Comparison of ENCODE assay signal across 23 cellular contexts in genomic region chr4:172995704-172996103, GRCh38.
"Had no signal": no experiment of that assay in that cellular context is flagged by ENCODE, and none has a peak within 500 bp of the region (broad histone marks: within the 10 kb centered on the region; RNA-seq: fewer than 3 reads in every experiment).

No MANE protein-coding gene starts in this region.

- H3K36me3 Mint-ChIP-seq: activated naive CD8-positive, alpha-beta T cell treated with anti-CD3 and anti-CD28 coated beads for 36 hours; naive B cell; stimulated activated effector memory CD8-positive, alpha-beta T cell treated with anti-CD3 and anti-CD28 coated beads, Interleukin-12 subunit alpha, Interleukin-12 subunit beta, amount 100 ng/mL, for 72 hours; WTC11 had no signal

- H3K4me1 Mint-ChIP-seq: activated naive CD8-positive, alpha-beta T cell treated with anti-CD3 and anti-CD28 coated beads for 36 hours; naive B cell; stimulated activated effector memory CD8-positive, alpha-beta T cell treated with anti-CD3 and anti-CD28 coated beads, Interleukin-12 subunit alpha, Interleukin-12 subunit beta, amount 100 ng/mL, for 72 hours had no signal

- H3K4me3 ChIP-seq: cardiac muscle cell, gastrocnemius medialis, mucosa of descending colon, right lobe of liver, skin epidermis, stomach had no signal

- H3K9me3 ChIP-seq: gastrocnemius medialis, mucosa of descending colon, right lobe of liver, stomach, upper lobe of left lung had no signal

- ATAC-seq: gastrocnemius medialis; left ventricle myocardium superior; mucosa of descending colon; right lobe of liver; stimulated activated effector memory CD8-positive, alpha-beta T cell treated with anti-CD3 and anti-CD28 coated beads, Interleukin-12 subunit alpha, Interleukin-12 subunit beta, amount 100 ng/mL, for 72 hours; WTC11 had no signal

- H3K27me3 ChIP-seq: cardiac muscle cell, gastrocnemius medialis, right lobe of liver, stomach, upper lobe of left lung had no signal

- H3K4me1 ChIP-seq: right lobe of liver, upper lobe of left lung had no signal

- H3K27ac ChIP-seq: cardiac muscle cell, gastrocnemius medialis, right lobe of liver, skin epidermis, stomach had no signal

- DNase-seq: activated naive CD4-positive, alpha-beta T cell; activated naive CD8-positive, alpha-beta T cell treated with anti-CD3 and anti-CD28 coated beads for 36 hours; activated T-cell treated with anti-CD3 and anti-CD28 coated beads, Interleukin-2, amount 50 U/mL, for 1 hour; amniotic stem cell; effector CD4-positive, alpha-beta T cell; gastrocnemius medialis; hippocampal formation; left ventricle myocardium superior; mesendoderm; mucosa of descending colon; naive B cell; nucleus accumbens; posterior cingulate gyrus; right lobe of liver; stimulated activated CD4-positive, alpha-beta T cell treated with anti-CD3 and anti-CD28 coated beads, Interleukin-2, amount 100 ng/mL, for 24 hours; stomach; T-helper 9 cell had no signal

- H3K36me3 ChIP-seq: cardiac muscle cell, gastrocnemius medialis, right lobe of liver, stomach, upper lobe of left lung had no signal

- H3K4me3 Mint-ChIP-seq: activated naive CD8-positive, alpha-beta T cell treated with anti-CD3 and anti-CD28 coated beads for 36 hours; naive B cell; stimulated activated effector memory CD8-positive, alpha-beta T cell treated with anti-CD3 and anti-CD28 coated beads, Interleukin-12 subunit alpha, Interleukin-12 subunit beta, amount 100 ng/mL, for 72 hours; WTC11 had no signal

- H3K9me3 Mint-ChIP-seq: activated naive CD8-positive, alpha-beta T cell treated with anti-CD3 and anti-CD28 coated beads for 36 hours; activated T-helper 2 cell treated with anti-CD3 and anti-CD28 coated beads, Interferon-gamma antibody, Interleukin-2, Interleukin-4, amounts not matched to agents 10 μg/mL and 5 μg/mL and 100 μg/mL, durations not matched to agents 14 hours and 24 hours and 36 hours; naive B cell; stimulated activated effector memory CD8-positive, alpha-beta T cell treated with anti-CD3 and anti-CD28 coated beads, Interleukin-12 subunit alpha, Interleukin-12 subunit beta, amount 100 ng/mL, for 72 hours; WTC11 had no signal

- H3K27ac Mint-ChIP-seq: activated naive CD8-positive, alpha-beta T cell treated with anti-CD3 and anti-CD28 coated beads for 36 hours; activated T-helper 2 cell treated with anti-CD3 and anti-CD28 coated beads, Interferon-gamma antibody, Interleukin-2, Interleukin-4, amounts not matched to agents 10 μg/mL and 5 μg/mL and 100 μg/mL, durations not matched to agents 14 hours and 24 hours and 36 hours; naive B cell; stimulated activated effector memory CD8-positive, alpha-beta T cell treated with anti-CD3 and anti-CD28 coated beads, Interleukin-12 subunit alpha, Interleukin-12 subunit beta, amount 100 ng/mL, for 72 hours; WTC11 had no signal
